11 cellular contexts compared by ENCODE assay signal in the genomic region with DNA sequence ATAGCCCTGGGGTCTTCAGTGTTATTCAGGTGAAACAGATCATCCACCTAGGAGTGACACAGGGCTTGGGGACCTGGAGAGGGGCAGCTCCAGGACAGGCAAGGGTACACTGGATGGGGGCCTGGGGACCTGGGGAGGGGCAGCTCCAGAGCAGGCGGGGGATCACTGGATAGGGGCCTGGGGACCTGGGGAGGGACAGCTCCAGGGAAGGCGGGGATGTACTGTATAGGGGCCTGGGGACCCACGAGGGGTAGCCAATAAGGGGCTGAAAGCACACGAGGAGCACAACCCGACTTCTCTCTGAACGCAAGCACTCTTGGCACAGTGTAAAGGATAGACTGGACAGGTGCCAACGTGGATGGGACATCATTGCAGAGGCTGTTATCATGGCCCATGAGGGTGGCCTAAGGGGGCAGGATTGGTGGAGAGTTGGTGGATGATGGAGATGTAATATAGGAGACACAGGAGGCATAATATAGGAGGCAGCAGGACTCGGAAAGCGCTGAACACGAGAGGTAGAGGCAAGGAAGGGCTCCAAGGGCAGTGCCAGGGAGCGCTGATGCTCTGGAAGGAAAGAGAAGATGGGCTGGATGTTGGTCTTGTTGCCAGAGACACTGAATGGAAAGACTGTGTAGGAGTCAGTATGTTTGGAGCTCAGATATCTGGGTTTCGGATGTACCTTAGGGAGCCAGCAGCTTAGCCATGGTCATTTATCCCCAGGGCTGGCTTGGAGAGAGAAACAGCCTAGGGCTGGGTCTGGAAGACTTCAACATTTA. TPM values are rescaled to one million over a fixed set of nuclear protein-coding genes. Genes with fewer than 3 reads are reported as not detected.
A peak's percentile ranks its signal among the peaks of the same experiment; 100 is the strongest.
DNase-seq lines count a peak whose midpoint lies in the region; ATAC-seq and TF ChIP-seq lines count a peak whose summit lies in the region.
"Had no signal": no experiment of that assay in that cellular context is flagged by ENCODE, and none has a peak within 500 bp of the region (broad histone marks: within the 10 kb centered on the region; RNA-seq: fewer than 3 reads in every experiment).

No MANE protein-coding gene starts in this region.

- in situ Hi-C loops in mammary epithelial cell (cut with MboI; ENCODE audit: low sequenced_read_pairs in 2 of 2) = loop anchor here in 1 of 2 donors (5.0 kb wide), 1 partner anchor 194 kb away; no protein-coding TSS in a partner anchor

- intact Hi-C loops in mammary epithelial cell (cut with micrococcal nuclease) = loop anchor here (1.0 kb wide), 5 partner anchors 38 to 522 kb away; a partner anchor contains a TSS
- intact Hi-C loops in breast epithelium (cut with DNase I; ENCODE audit: low total_unique reads) = no loop called here
- intact Hi-C loops in activated CD4-positive, alpha-beta T cell treated with anti-CD3 and anti-CD28 coated beads for 36 hours (cut with DNase I, micrococcal nuclease) = loop anchor here (1.0 kb wide), 5 partner anchors 38 to 522 kb away; a partner anchor contains a TSS

- TF ChIP-seq POLR2A in breast epithelium (IDR thresholded peaks at IDR 0.05) = no peak

- H3K36me3 ChIP-seq in mammary epithelial cell (ENCODE audit: insufficient read depth, low read length) = no peaks in the 10 kb centered on the region
- no peaks in the 10 kb centered on the region for H3K36me3 ChIP-seq in breast epithelium
- H3K36me3 ChIP-seq in stomach smooth muscle (ENCODE audit: control insufficient read depth in 2 of 2, insufficient read depth in 2 of 2, low read length in 2 of 2) = no peaks in the 10 kb centered on the region

- DNase-seq in mammary epithelial cell = no peak
- DNase-seq in breast epithelium (ENCODE audit: low spot score in 2 of 2) = no peak
- no peak for DNase-seq in activated CD4-positive, alpha-beta T cell treated with anti-CD3 and anti-CD28 coated beads for 36 hours

- H3K4me3 Mint-ChIP-seq in activated T-helper 17 cell treated with anti-CD3 and anti-CD28 coated beads, Interleukin-2, amount 50 U/mL, for 72 hours = no peak overlapping the region
- no peak overlapping the region for H3K4me3 Mint-ChIP-seq in activated CD4-positive, alpha-beta T cell treated with anti-CD3 and anti-CD28 coated beads for 36 hours
- H3K4me3 Mint-ChIP-seq: T-cell had no signal

- ATAC-seq in HG03025 (IDR thresholded peaks at IDR 0.05; ENCODE audit: low FRiP score, unreplicated experiment) (peak; percentile 23), GM21381 (IDR thresholded peaks at IDR 0.05; ENCODE audit: unreplicated experiment) (no peak), GM19035 (IDR thresholded peaks at IDR 0.05; ENCODE audit: unreplicated experiment) (no peak)
- ATAC-seq in activated T-helper 17 cell treated with anti-CD3 and anti-CD28 coated beads, Interleukin-2, amount 50 U/mL, for 72 hours (replicated peaks) = peak; percentile 2
- ATAC-seq in activated CD4-positive, alpha-beta T cell treated with anti-CD3 and anti-CD28 coated beads for 36 hours = no peak

- no peaks in the 10 kb centered on the region for H3K4me1 ChIP-seq in mammary epithelial cell (ENCODE audit: insufficient read depth, low read length)
- H3K4me1 ChIP-seq in breast epithelium = no peaks in the 10 kb centered on the region
- H3K4me1 ChIP-seq in stomach smooth muscle (ENCODE audit: control insufficient read depth, insufficient read depth, low read length) = peaks cover 9% of the 10 kb centered on the region

- CTCF ChIA-PET in mammary epithelial cell (lab: Charles Lee; ENCODE audit: low non-redundant PET) = interaction anchor here (0.6 to 1.4 kb wide), 4 partner anchors 42 to 195 kb away, joined by 3 to 6 read pairs (median 4); no protein-coding TSS in a partner anchor
- CTCF ChIA-PET in activated CD4-positive, alpha-beta T cell treated with anti-CD3 and anti-CD28 coated beads for 36 hours (lab: Charles Lee) = interaction anchor here (0.6 to 3.5 kb wide), 24 partner anchors 8 to 1111 kb away, joined by 3 to 51 read pairs (median 4); a partner anchor contains a TSS

- no peak overlapping the region for H3K27ac Mint-ChIP-seq in activated T-helper 17 cell treated with anti-CD3 and anti-CD28 coated beads, Interleukin-2, amount 50 U/mL, for 72 hours
- no peak overlapping the region for H3K27ac Mint-ChIP-seq in activated CD4-positive, alpha-beta T cell treated with anti-CD3 and anti-CD28 coated beads for 36 hours
- H3K27ac Mint-ChIP-seq: T-cell had no signal

- no peaks in the 10 kb centered on the region for H4K20me1 ChIP-seq in mammary epithelial cell (ENCODE audit: insufficient read depth, low read length)

- no peak overlapping the region for H3K4me3 ChIP-seq in mammary epithelial cell (replicated peaks in 1 of 3; ENCODE audit: insufficient read depth in 1 of 3, low read depth in 2 of 3, low read length in 3 of 3)
- no peak overlapping the region for H3K4me3 ChIP-seq in breast epithelium
- H3K4me3 ChIP-seq in stomach smooth muscle (ENCODE audit: low read length in 2 of 2) = peak overlapping the region; percentile 21 to 54

- peaks cover 6% of the 10 kb centered on the region for H3K27me3 ChIP-seq in mammary epithelial cell (ENCODE audit: insufficient read depth, low read length)
- no peaks in the 10 kb centered on the region for H3K27me3 ChIP-seq in breast epithelium
- H3K27me3 ChIP-seq in stomach smooth muscle (ENCODE audit: control insufficient read depth in 1 of 2, insufficient read depth in 2 of 2, low read length in 2 of 2) = no peaks in the 10 kb centered on the region

- H3K9ac ChIP-seq in mammary epithelial cell (ENCODE audit: insufficient read depth, low read length) = no peak overlapping the region
- H3K9ac ChIP-seq in stomach smooth muscle (ENCODE audit: low read length in 2 of 2) = peak overlapping the region in 1 of 2 donors; percentile 23

- no TSS peak for BruUV-seq in mammary epithelial cell (replicated peaks; lab: Mats Ljungman, UMichigan)

- H3K27me3 Mint-ChIP-seq in activated T-helper 17 cell treated with anti-CD3 and anti-CD28 coated beads, Interleukin-2, amount 50 U/mL, for 72 hours = no peaks in the 10 kb centered on the region
- no peaks in the 10 kb centered on the region for H3K27me3 Mint-ChIP-seq in activated CD4-positive, alpha-beta T cell treated with anti-CD3 and anti-CD28 coated beads for 36 hours

- H3K9me3 Mint-ChIP-seq in activated T-helper 17 cell treated with anti-CD3 and anti-CD28 coated beads, Interleukin-2, amount 50 U/mL, for 72 hours = no peaks in the 10 kb centered on the region
- no peaks in the 10 kb centered on the region for H3K9me3 Mint-ChIP-seq in activated CD4-positive, alpha-beta T cell treated with anti-CD3 and anti-CD28 coated beads for 36 hours (ENCODE audit: low read depth)
- H3K9me3 Mint-ChIP-seq: T-cell had no signal

- no peaks in the 10 kb centered on the region for H3K36me3 Mint-ChIP-seq in activated T-helper 17 cell treated with anti-CD3 and anti-CD28 coated beads, Interleukin-2, amount 50 U/mL, for 72 hours (ENCODE audit: low read depth)
- no peaks in the 10 kb centered on the region for H3K36me3 Mint-ChIP-seq in activated CD4-positive, alpha-beta T cell treated with anti-CD3 and anti-CD28 coated beads for 36 hours (ENCODE audit: low read depth)
- H3K36me3 Mint-ChIP-seq: T-cell had no signal

- no peaks in the 10 kb centered on the region for H3K4me1 Mint-ChIP-seq in activated T-helper 17 cell treated with anti-CD3 and anti-CD28 coated beads, Interleukin-2, amount 50 U/mL, for 72 hours
- H3K4me1 Mint-ChIP-seq in activated CD4-positive, alpha-beta T cell treated with anti-CD3 and anti-CD28 coated beads for 36 hours = no peaks in the 10 kb centered on the region
- H3K4me1 Mint-ChIP-seq: T-cell had no signal

- TF ChIP-seq CTCF in mammary epithelial cell (conservative IDR thresholded peaks at IDR 0.05 in 1 of 2, IDR thresholded peaks at IDR 0.05 in 1 of 2; ENCODE audit: extremely low read depth in 1 of 2, insufficient read depth in 1 of 2, low read depth in 1 of 2, low read length in 2 of 2) (no peak), breast epithelium (IDR thresholded peaks at IDR 0.05) (no peak)

- H3K9me3 ChIP-seq in mammary epithelial cell (replicated peaks; ENCODE audit: insufficient read depth, low read length) (no peaks in the 10 kb centered on the region), breast epithelium (no peaks in the 10 kb centered on the region), stomach smooth muscle (ENCODE audit: control insufficient read depth in 2 of 2, low read length in 2 of 2) (no peaks in the 10 kb centered on the region)

- no peaks in the 10 kb centered on the region for H3K79me2 ChIP-seq in mammary epithelial cell (ENCODE audit: insufficient read depth, low read length)

- dilution Hi-C loops in mammary epithelial cell (cut with HindIII; ENCODE audit: low sequenced_read_pairs) = no loop called here

- POLR2A ChIA-PET in activated CD4-positive, alpha-beta T cell treated with anti-CD3 and anti-CD28 coated beads for 36 hours (lab: Charles Lee) = no interaction called here

- H3K27ac ChIP-seq in mammary epithelial cell (ENCODE audit: insufficient read depth, low read depth, low read length) (no peak overlapping the region), breast epithelium (no peak overlapping the region), stomach smooth muscle (ENCODE audit: low read length) (no peak overlapping the region)

- H2AFZ ChIP-seq in mammary epithelial cell (ENCODE audit: low read depth, low read length) = peak overlapping the region; percentile 18

- no peak overlapping the region for H3K4me2 ChIP-seq in mammary epithelial cell (ENCODE audit: insufficient read depth, low read depth, low read length)

- WGBS in mammary epithelial cell (ENCODE audit: low coverage, missing lambda C conversion rate) = 79% methylated on average over 8 of the region's 12 CpGs

RNA-seq across cellular contexts. Expression of a gene that starts 37.9 kb away (rescaled TPM):
- not detected for total RNA-seq in mammary epithelial cell
- polyA plus RNA-seq in mammary epithelial cell = 0.20 TPM
- not detected for polyA minus RNA-seq in mammary epithelial cell
- total RNA-seq in breast epithelium = 1 to 10 TPM; 3.4 to 6.4 (median 6.2) TPM
- 1 to 10 TPM in 1 of 2 donors, under 1 TPM in 1; 0.22 to 2.2 TPM for total RNA-seq in activated T-helper 17 cell treated with anti-CD3 and anti-CD28 coated beads, Interleukin-2, amount 50 U/mL, for 72 hours
- 1 to 10 TPM; 2.5 to 3.2 TPM for total RNA-seq in activated CD4-positive, alpha-beta T cell treated with anti-CD3 and anti-CD28 coated beads for 36 hours
- total RNA-seq: fibroblast of villous mesenchyme, ureter had no signal

Comparison
In these comparisons a context has a peak if more than half of its experiments do, and no peak if none do; other contexts are left out.
1. H3K4me3 ChIP-seq: peak in stomach smooth muscle (2 of 2); none in mammary epithelial cell (0 of 3) and breast epithelium (0 of 3).
2. ATAC-seq: peak in HG03025 (single experiment) and activated T-helper 17 cell treated with anti-CD3 and anti-CD28 coated beads, Interleukin-2, amount 50 U/mL, for 72 hours (single experiment); none in activated CD4-positive, alpha-beta T cell treated with anti-CD3 and anti-CD28 coated beads for 36 hours (single experiment), GM21381 (single experiment) and GM19035 (single experiment).